ENCODE assay signal across 8 cellular contexts in genomic region chr22:46250783-46251125, GRCh38. TPM values are rescaled to one million over a fixed set of nuclear protein-coding genes. Genes with fewer than 3 reads are reported as not detected.
DNase-seq lines count a peak whose midpoint lies in the region; ATAC-seq, FAIRE-seq and TF ChIP-seq lines count a peak whose summit lies in the region.

No MANE protein-coding gene starts in this region.

- CTCF ChIA-PET in activated CD4-positive, alpha-beta memory T cell treated with anti-CD3 and anti-CD28 coated beads for 36 hours (lab: Charles Lee), result interaction anchor here (1.2 to 3.4 kb wide), 3 partner anchors 100 to 245 kb away, joined by 3 to 13 read pairs (median 3); partner anchors contain the start of gene PPARA

- no peaks in the 10 kb centered on the region for H3K27me3 ChIP-seq in heart left ventricle

- no peaks in the 10 kb centered on the region for H3K9me3 ChIP-seq in heart left ventricle

- H3K27me3 Mint-ChIP-seq in activated CD4-positive, alpha-beta memory T cell treated with anti-CD3 and anti-CD28 coated beads for 36 hours, result no peaks in the 10 kb centered on the region

- peaks cover 0 to 6% (median 0%) of the 10 kb centered on the region in 9 donors for H3K36me3 ChIP-seq in heart left ventricle

- FAIRE-seq in H54 (lab: Jason Lieb, UNC), result no peak

- H3K9me3 Mint-ChIP-seq in activated CD4-positive, alpha-beta memory T cell treated with anti-CD3 and anti-CD28 coated beads for 36 hours, result no peaks in the 10 kb centered on the region

- H3K36me3 Mint-ChIP-seq in activated CD4-positive, alpha-beta memory T cell treated with anti-CD3 and anti-CD28 coated beads for 36 hours, result no peaks in the 10 kb centered on the region

- H3K4me1 ChIP-seq in heart left ventricle, result peaks cover 4 to 52% (median 26%) of the 10 kb centered on the region in 12 donors

- 3 to 18% (median 8%) methylated on average over 16 to 25 of the region's 25 CpGs for WGBS in heart left ventricle, 4 donors

- H3K4me3 ChIP-seq in heart left ventricle, result peak overlapping the region; percentile 53 to 97 (median 81)
- peak overlapping the region; percentile 86 for H3K4me3 ChIP-seq in skeletal muscle cell (ENCODE audit: low read depth, low read length)

- peak overlapping the region; percentile 44 for H3K27ac Mint-ChIP-seq in activated CD4-positive, alpha-beta memory T cell treated with anti-CD3 and anti-CD28 coated beads for 36 hours

- H3K27ac ChIP-seq in heart left ventricle, result peak overlapping the region; percentile 69 to 96 (median 94)

- peak; percentile 54 for DNase-seq in COLO668 (lab: John Stamatoyannopoulos, UW; ENCODE audit: unreplicated experiment)
- DNase-seq in activated CD4-positive, alpha-beta memory T cell treated with anti-CD3 and anti-CD28 coated beads for 36 hours, result peak; percentile 20
- no peak for DNase-seq in heart left ventricle
- DNase-seq in skeletal muscle cell (ENCODE audit: low read depth), result no peak
- no peak for DNase-seq in H54 (ENCODE audit: insufficient read length, low spot score)
- no peak for DNase-seq in effector CD4-positive, alpha-beta T cell
- no peak for DNase-seq in NK-92 treated with Interleukin-12 subunit alpha and Interleukin-12 subunit beta, amount 100 ng/mL, for 24 hours (lab: John Stamatoyannopoulos, UW)

- intact Hi-C loops in activated CD4-positive, alpha-beta memory T cell treated with anti-CD3 and anti-CD28 coated beads for 36 hours (cut with micrococcal nuclease), result loop anchor here (2.0 kb wide), 3 partner anchors 30 to 102 kb away; no protein-coding TSS in a partner anchor
- intact Hi-C loops in heart left ventricle (cut with DNase I), result loop anchor here in 5 of 10 donors (2.0 to 10.0 kb wide), 4 partner anchors 16 to 106 kb away; partner anchors contain the start of genes PPARA (in 2 of the 5) and GTSE1 (in 1 of the 5)

- peak overlapping the region; percentile 68 for H3K4me3 Mint-ChIP-seq in activated CD4-positive, alpha-beta memory T cell treated with anti-CD3 and anti-CD28 coated beads for 36 hours

- H3K4me1 Mint-ChIP-seq in activated CD4-positive, alpha-beta memory T cell treated with anti-CD3 and anti-CD28 coated beads for 36 hours (ENCODE audit: low read depth), result peaks cover 34% of the 10 kb centered on the region

- POLR2A ChIA-PET in activated CD4-positive, alpha-beta memory T cell treated with anti-CD3 and anti-CD28 coated beads for 36 hours (lab: Charles Lee), result interaction anchor here (0.7 to 1.5 kb wide), 3 partner anchors 38 to 100 kb away, joined by 3 to 6 read pairs (median 4); partner anchors contain the start of genes GTSE1 and PPARA

- peak; percentile 15 for ATAC-seq in HG02623 (IDR thresholded peaks at IDR 0.05; ENCODE audit: unreplicated experiment)
- peak in 1 of 4 donors; percentile 9 for ATAC-seq in heart left ventricle

- no peak for TF ChIP-seq CTCF in heart left ventricle (IDR thresholded peaks at IDR 0.05)

- no peak for TF ChIP-seq POLR2A in heart left ventricle (IDR thresholded peaks at IDR 0.05)
- TF ChIP-seq POLR2A in H54 (IDR thresholded peaks at IDR 0.05; ENCODE audit: low read depth, low read length), result no peak

RNA-seq across cellular contexts. Expression of gene CDPF1, which starts 0.7 kb away (rescaled TPM):
- total RNA-seq in activated CD4-positive, alpha-beta memory T cell treated with anti-CD3 and anti-CD28 coated beads for 36 hours, result 1 to 10 TPM; 6.8 to 8.2 TPM
- total RNA-seq in heart left ventricle, result 10 to 100 TPM in 2 of 9 donors, 1 to 10 TPM in 7; 7.4 to 13.6 (median 9.3) TPM
- polyA plus RNA-seq in heart left ventricle, result 10 to 100 TPM in 1 of 2 donors, 1 to 10 TPM in 1; 9.0 to 11.9 TPM

RNA-seq across cellular contexts. Expression of gene PKDREJ, which starts 12.4 kb away (rescaled TPM):
- total RNA-seq in activated CD4-positive, alpha-beta memory T cell treated with anti-CD3 and anti-CD28 coated beads for 36 hours, result not detected
- under 1 TPM in 7 of 9 donors, not detected in 2; 0.04 to 0.16 (median 0.13) TPM for total RNA-seq in heart left ventricle
- under 1 TPM; 0.03 to 0.04 TPM for polyA plus RNA-seq in heart left ventricle

RNA-seq across cellular contexts. Expression of gene TTC38, which starts 17.1 kb away (rescaled TPM):
- 1 to 10 TPM; 8.7 to 9.4 TPM for total RNA-seq in activated CD4-positive, alpha-beta memory T cell treated with anti-CD3 and anti-CD28 coated beads for 36 hours
- total RNA-seq in heart left ventricle, result 10 to 100 TPM; 21.3 to 72.4 (median 25.3) TPM
- 10 to 100 TPM; 15.5 to 34.8 TPM for polyA plus RNA-seq in heart left ventricle

RNA-seq across cellular contexts. Expression of gene GTSE1, which starts 45.9 kb away (rescaled TPM):
- total RNA-seq in activated CD4-positive, alpha-beta memory T cell treated with anti-CD3 and anti-CD28 coated beads for 36 hours, result 10 to 100 TPM; 39.9 to 42.6 TPM
- total RNA-seq in heart left ventricle, result 1 to 10 TPM in 2 of 9 donors, under 1 TPM in 6, not detected in 1; 0.21 to 6.9 (median 0.64) TPM
- polyA plus RNA-seq in heart left ventricle, result under 1 TPM; 0.19 to 0.62 TPM

Comparison
In these comparisons a context has a peak if more than half of its experiments do, and no peak if none do; other contexts are left out.
1. DNase-seq: peak in COLO668 (single experiment) and activated CD4-positive, alpha-beta memory T cell treated with anti-CD3 and anti-CD28 coated beads for 36 hours (single experiment); none in heart left ventricle (0 of 5), skeletal muscle cell (single experiment), H54 (single experiment), effector CD4-positive, alpha-beta T cell (single experiment) and NK-92 treated with Interleukin-12 subunit alpha and Interleukin-12 subunit beta, amount 100 ng/mL, for 24 hours (single experiment).